8 cellular contexts compared by ENCODE assay signal in genomic region chr17:57463103-57463885, GRCh38.
A peak's percentile ranks its signal among the peaks of the same experiment; 100 is the strongest.
DNase-seq lines count a peak whose midpoint lies in the region; ATAC-seq and TF ChIP-seq lines count a peak whose summit lies in the region.

No MANE protein-coding gene starts in this region.

- H3K27ac ChIP-seq in KOPT-K1 (ENCODE audit: low read depth, low read length, poor library complexity, severe bottlenecking), result peak overlapping the region; percentile 97

- TF ChIP-seq POLR2A in GM10847 (IDR thresholded peaks at IDR 0.05; ENCODE audit: extremely low read depth, insufficient read length), result peak; percentile 8

- ATAC-seq in GM21576 (IDR thresholded peaks at IDR 0.05; ENCODE audit: unreplicated experiment), result peak; percentile 87
- no peak for ATAC-seq in esophagus mucosa

- H3K36me3 ChIP-seq in KOPT-K1 (ENCODE audit: insufficient read depth, low read length), result peaks cover 66% of the 10 kb centered on the region

- DNase-seq in amniotic epithelial cell (ENCODE audit: low read depth) (peak; percentile 84), globus pallidus (ENCODE audit: low spot score) (no peak), NCI-H748 (lab: John Stamatoyannopoulos, UW; ENCODE audit: unreplicated experiment) (no peak)
- peak; percentile 94 for DNase-seq in stimulated activated CD4-positive, alpha-beta T cell treated with anti-CD3 and anti-CD28 coated beads, Interleukin-15, amount 100 ng/mL, for 24 hours

- no peaks in the 10 kb centered on the region for H3K9me3 ChIP-seq in KOPT-K1 (ENCODE audit: insufficient read depth, low read length, poor library complexity, severe bottlenecking)

Comparison
In these comparisons a context has a peak if more than half of its experiments do, and no peak if none do; other contexts are left out.
1. DNase-seq: peak in amniotic epithelial cell (single experiment) and stimulated activated CD4-positive, alpha-beta T cell treated with anti-CD3 and anti-CD28 coated beads, Interleukin-15, amount 100 ng/mL, for 24 hours (single experiment); none in globus pallidus (single experiment) and NCI-H748 (single experiment).